Comparison of ENCODE assay signal across 13 cellular contexts in the genomic region with DNA sequence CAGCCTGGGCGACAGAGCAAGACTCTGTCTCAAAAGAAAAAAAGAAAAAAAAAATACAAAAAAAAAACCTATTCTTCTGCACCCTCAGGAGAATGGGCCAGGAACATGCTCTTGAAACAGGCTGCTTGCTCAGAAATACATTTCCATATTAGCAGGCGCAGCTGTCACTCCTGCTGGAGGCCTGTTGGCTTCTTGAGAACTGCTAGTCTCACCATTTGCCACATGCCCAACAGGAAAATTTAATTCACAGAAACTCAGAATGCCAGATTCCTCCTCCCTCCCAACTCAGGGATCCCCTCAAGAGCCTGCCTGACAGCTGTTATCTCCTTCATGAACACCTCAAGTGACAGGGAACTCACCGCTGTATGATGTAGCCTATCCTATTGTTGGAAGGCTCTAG.
"Had no signal": no experiment of that assay in that cellular context is flagged by ENCODE, and none has a peak within 500 bp of the region (broad histone marks: within the 10 kb centered on the region; RNA-seq: fewer than 3 reads in every experiment).

No MANE protein-coding gene starts in this region.

- H3K9me3 Mint-ChIP-seq: activated naive CD8-positive, alpha-beta T cell treated with anti-CD3 and anti-CD28 coated beads, Interleukin-2, amount 10 ng/mL, durations not matched to agents 7 days and 5 days; activated T-helper 1 cell treated with anti-CD3 and anti-CD28 coated beads, Interleukin-12 subunit alpha, Interleukin-12 subunit beta, Interleukin-2, Interleukin-4 antibody, amounts not matched to agents 30 ng/mL and 10 ng/mL and 1 ng/mL, durations not matched to agents 14 hours and 24 hours and 36 hours; dendritic cell treated with granulocyte-macrophage colony-stimulating factor and Interleukin-4, amounts not matched to agents 40 ng/mL and 50 ng/mL, for 4 days; effector memory CD8-positive, alpha-beta T cell; naive B cell; stimulated activated effector memory CD8-positive, alpha-beta T cell treated with anti-CD3 and anti-CD28 coated beads, Interleukin-12 subunit alpha, Interleukin-12 subunit beta, amount 100 ng/mL, for 72 hours had no signal

- ATAC-seq: effector memory CD8-positive, alpha-beta T cell; heart right ventricle; left colon; stimulated activated effector memory CD8-positive, alpha-beta T cell treated with anti-CD3 and anti-CD28 coated beads, Interleukin-12 subunit alpha, Interleukin-12 subunit beta, amount 100 ng/mL, for 72 hours had no signal

- H3K4me1 Mint-ChIP-seq: naive B cell; stimulated activated effector memory CD8-positive, alpha-beta T cell treated with anti-CD3 and anti-CD28 coated beads, Interleukin-12 subunit alpha, Interleukin-12 subunit beta, amount 100 ng/mL, for 72 hours had no signal

- H3K27ac Mint-ChIP-seq: activated T-helper 1 cell treated with anti-CD3 and anti-CD28 coated beads, Interleukin-12 subunit alpha, Interleukin-12 subunit beta, Interleukin-2, Interleukin-4 antibody, amounts not matched to agents 30 ng/mL and 10 ng/mL and 1 ng/mL, durations not matched to agents 14 hours and 24 hours and 36 hours; dendritic cell treated with granulocyte-macrophage colony-stimulating factor and Interleukin-4, amounts not matched to agents 40 ng/mL and 50 ng/mL, for 4 days; effector memory CD8-positive, alpha-beta T cell; stimulated activated effector memory CD8-positive, alpha-beta T cell treated with anti-CD3 and anti-CD28 coated beads, Interleukin-12 subunit alpha, Interleukin-12 subunit beta, amount 100 ng/mL, for 72 hours; T-helper 2 cell treated with Interferon-gamma antibody and Interleukin-4, amounts not matched to agents 5 μg/mL and 100 μg/mL, for 36 hours had no signal

- H3K27me3 Mint-ChIP-seq: activated naive CD8-positive, alpha-beta T cell treated with anti-CD3 and anti-CD28 coated beads, Interleukin-2, amount 10 ng/mL, durations not matched to agents 7 days and 5 days; effector memory CD8-positive, alpha-beta T cell; naive B cell had no signal

- H3K36me3 Mint-ChIP-seq: naive B cell; stimulated activated effector memory CD8-positive, alpha-beta T cell treated with anti-CD3 and anti-CD28 coated beads, Interleukin-12 subunit alpha, Interleukin-12 subunit beta, amount 100 ng/mL, for 72 hours had no signal

- H3K4me3 Mint-ChIP-seq: activated naive CD8-positive, alpha-beta T cell treated with anti-CD3 and anti-CD28 coated beads, Interleukin-2, amount 10 ng/mL, durations not matched to agents 7 days and 5 days; activated T-helper 1 cell treated with anti-CD3 and anti-CD28 coated beads, Interleukin-12 subunit alpha, Interleukin-12 subunit beta, Interleukin-2, Interleukin-4 antibody, amounts not matched to agents 30 ng/mL and 10 ng/mL and 1 ng/mL, durations not matched to agents 14 hours and 24 hours and 36 hours; dendritic cell treated with granulocyte-macrophage colony-stimulating factor and Interleukin-4, amounts not matched to agents 40 ng/mL and 50 ng/mL, for 4 days; effector memory CD8-positive, alpha-beta T cell; stimulated activated effector memory CD8-positive, alpha-beta T cell treated with anti-CD3 and anti-CD28 coated beads, Interleukin-12 subunit alpha, Interleukin-12 subunit beta, amount 100 ng/mL, for 72 hours; T-helper 2 cell treated with Interferon-gamma antibody and Interleukin-4, amounts not matched to agents 5 μg/mL and 100 μg/mL, for 36 hours had no signal

- DNase-seq: activated CD4-positive, CD25-positive, alpha-beta regulatory T cell; activated naive CD4-positive, alpha-beta T cell; activated naive CD8-positive, alpha-beta T cell treated with anti-CD3 and anti-CD28 coated beads, Interleukin-2, amount 10 ng/mL, durations not matched to agents 7 days and 5 days; cerebellar nuclear complex; effector memory CD8-positive, alpha-beta T cell; heart right ventricle; left colon; midbrain; naive B cell had no signal
